Comparison of ENCODE assay signal across 8 cellular contexts in genomic region chr12:56189336-56189917, GRCh38. TPM values are rescaled to one million over a fixed set of nuclear protein-coding genes. Genes with fewer than 3 reads are reported as not detected.
DNase-seq lines count a peak whose midpoint lies in the region; ATAC-seq and TF ChIP-seq lines count a peak whose summit lies in the region.

TSS of gene SMARCC2 (minus strand) at chr12:56189483. CDS start at chr12:56189461, 22 bp downstream.

- WGBS in right lobe of liver (ENCODE audit: insufficient coverage, low coverage, low lambda C conversion rate, missing lambda C conversion rate) = 0% methylated on average over 4 of the region's 71 CpGs

- H3K4me3 ChIP-seq in dorsolateral prefrontal cortex (peak within 1 kb of the TSS; percentile 68 to 93 (median 82)), right lobe of liver (peak within 1 kb of the TSS; percentile 57 to 80 (median 80))

- no peaks in the 10 kb centered on the region for H3K9me3 ChIP-seq in right lobe of liver

- intact Hi-C loops in dorsolateral prefrontal cortex (cut with DNase I) (loop anchor here (2.0 to 10.0 kb wide), 6 partner anchors 31 to 145 kb away; partner anchors contain the start of genes MYL6 (in 1 of the 2), MYL6B (in 1 of the 2) and RPS26 (in 1 of the 2)), right lobe of liver (cut with DNase I) (loop anchor here (5.0 kb wide), 2 partner anchors 57 to 62 kb away; partner anchors contain the start of gene ESYT1 (in 1 of the 2))

- ATAC-seq in HG03442 (IDR thresholded peaks at IDR 0.05; ENCODE audit: unreplicated experiment) (peak; percentile 73), right lobe of liver (peak; percentile 84 to 93 (median 90))

- peak within 1 kb of the TSS; percentile 49 to 95 (median 88) for H3K27ac ChIP-seq in dorsolateral prefrontal cortex
- peak within 1 kb of the TSS; percentile 78 to 93 (median 82) for H3K27ac ChIP-seq in right lobe of liver

- TF ChIP-seq POLR2A in GM19099 (IDR thresholded peaks at IDR 0.05; ENCODE audit: extremely low read depth, insufficient read length, low read depth) (peak; percentile 60), right lobe of liver (IDR thresholded peaks at IDR 0.05) (peak; percentile 12)

- H3K36me3 ChIP-seq in right lobe of liver = peaks cover 0 to 17% (median 2%) of the 10 kb centered on the region in 4 donors

- H3K27me3 ChIP-seq in dorsolateral prefrontal cortex (no peaks in the 10 kb centered on the region), right lobe of liver (no peaks in the 10 kb centered on the region)

- TF ChIP-seq CTCF in dorsolateral prefrontal cortex (IDR thresholded peaks at IDR 0.05 in 54 of 56, conservative IDR thresholded peaks at IDR 0.05 in 2 of 56; ENCODE audit: low read depth in 1 of 56, partially characterized antibody in 56 of 56) (peak; percentile 35 to 83 (median 66)), right lobe of liver (IDR thresholded peaks at IDR 0.05) (peak; percentile 62 to 88 (median 72))

- H3K4me1 ChIP-seq in right lobe of liver = peaks cover 0 to 13% (median 6%) of the 10 kb centered on the region in 4 donors

- DNase-seq in AML-193 (lab: John Stamatoyannopoulos, UW) (peak; percentile 74 to 79), NCI-H69 (lab: John Stamatoyannopoulos, UW) (peak; percentile 95), dorsolateral prefrontal cortex (peak; percentile 56 to 88 (median 75)), right lobe of liver (peak; percentile 90 to 93 (median 91))
- peak; percentile 88 to 89 for DNase-seq in activated CD4-positive, alpha-beta T cell treated with anti-CD3 and anti-CD28 coated beads, Interleukin-2, amount 50 U/mL, for 48 hours
- peak; percentile 87 for DNase-seq in stimulated activated CD4-positive, alpha-beta T cell treated with anti-CD3 and anti-CD28 coated beads, Interleukin-4, amount 100 ng/mL, for 24 hours

RNA-seq across cellular contexts. Expression of gene SMARCC2, which starts in this region (rescaled TPM):
- 100 to 1,000 TPM; 144 to 252 (median 196) TPM for total RNA-seq in dorsolateral prefrontal cortex
- total RNA-seq in right lobe of liver = 10 to 100 TPM; 17.9 to 40.8 (median 25.7) TPM

Comparison
In these comparisons a context has a peak if more than half of its experiments do, and no peak if none do; other contexts are left out.
1. Peak in every context shown above with its lines: DNase-seq, ATAC-seq, H3K4me3 ChIP-seq and H3K27ac ChIP-seq.